In the genomic region with DNA sequence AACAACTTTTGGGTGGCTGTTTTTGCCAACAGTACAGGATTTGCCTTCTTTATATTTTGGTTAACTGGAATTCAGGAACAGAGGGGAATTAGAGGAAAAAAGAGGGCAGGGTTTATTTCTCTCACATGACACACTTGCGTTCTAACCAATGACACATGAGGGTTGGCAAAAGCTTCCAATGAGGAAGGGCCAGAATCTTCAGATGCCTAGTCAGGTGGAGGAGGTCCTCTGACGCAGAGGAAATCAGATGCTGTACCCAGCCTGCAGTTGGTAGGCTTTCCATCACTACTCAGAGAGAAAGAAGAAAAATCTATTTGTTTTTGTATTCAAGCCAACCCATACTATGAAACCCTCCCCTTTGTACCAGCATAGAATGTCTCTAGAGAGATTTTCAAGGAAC, we compare ENCODE assay signal across 15 cellular contexts. TPM values are rescaled to one million over a fixed set of nuclear protein-coding genes. Genes with fewer than 3 reads are reported as not detected.
DNase-seq lines count a peak whose midpoint lies in the region; ATAC-seq and TF ChIP-seq lines count a peak whose summit lies in the region.
"Had no signal": no experiment of that assay in that cellular context is flagged by ENCODE, and none has a peak within 500 bp of the region (broad histone marks: within the 10 kb centered on the region; RNA-seq: fewer than 3 reads in every experiment).

No MANE protein-coding gene starts in this region.

- peaks cover 41% of the 10 kb centered on the region for H4K20me1 ChIP-seq in GM23338 (replicated peaks; ENCODE audit: insufficient read depth)

- peaks cover 12% of the 10 kb centered on the region for H3K36me3 Mint-ChIP-seq in GM23338 (ENCODE audit: low read depth)
- peaks cover 30% of the 10 kb centered on the region for H3K36me3 Mint-ChIP-seq in nephron progenitor cell (ENCODE audit: low read depth)

- no peaks in the 10 kb centered on the region for H3K9me3 Mint-ChIP-seq in GM23338
- H3K9me3 Mint-ChIP-seq in nephron progenitor cell = no peaks in the 10 kb centered on the region
- H3K9me3 Mint-ChIP-seq: CD4-positive, alpha-beta T cell had no signal

- H3K27me3 Mint-ChIP-seq in GM23338 (ENCODE audit: insufficient read depth, low read depth, poor library complexity) = peaks cover 7% of the 10 kb centered on the region
- H3K27me3 Mint-ChIP-seq in nephron progenitor cell (ENCODE audit: low read depth, poor library complexity) = no peaks in the 10 kb centered on the region
- H3K27me3 Mint-ChIP-seq: CD4-positive, alpha-beta T cell had no signal

- no peak overlapping the region for H3K4me3 Mint-ChIP-seq in GM23338
- H3K4me3 Mint-ChIP-seq in nephron progenitor cell = no peak overlapping the region
- H3K4me3 Mint-ChIP-seq: CD4-positive, alpha-beta T cell had no signal

- no peaks in the 10 kb centered on the region for H3F3A ChIP-seq in GM23338 (replicated peaks; ENCODE audit: low read depth)

- no peak for TF ChIP-seq CTCF in GM23338 (conservative IDR thresholded peaks at IDR 0.05; ENCODE audit: low read depth in 2 of 2)
- TF ChIP-seq CTCF in fibroblast of pulmonary artery (IDR thresholded peaks at IDR 0.05; ENCODE audit: low read length, missing control alignments) = no peak
- TF ChIP-seq CTCF in nephron progenitor cell (IDR thresholded peaks at IDR 0.05) = no peak
- no peak for TF ChIP-seq CTCF in upper lobe of left lung (IDR thresholded peaks at IDR 0.05)

- ATAC-seq in GM23338 (no peak), upper lobe of left lung (ENCODE audit: low FRiP score in 2 of 2) (no peak), GM21381 (IDR thresholded peaks at IDR 0.05; ENCODE audit: unreplicated experiment) (no peak)
- ATAC-seq: HepG2 had no signal

- DNase-seq in GM23338 (ENCODE audit: low spot score) (peak; percentile 31), amniotic epithelial cell (ENCODE audit: low read depth) (peak; percentile 43), fibroblast of pulmonary artery (ENCODE audit: low read depth) (peak; percentile 16), nephron progenitor cell (no peak), NCI-H2227 treated with DMSO at 0.1 percent for 48 hours (lab: John Stamatoyannopoulos, UW) (no peak), upper lobe of left lung (no peak), NCI-H510A treated with DMSO at 0.1 percent for 48 hours (lab: John Stamatoyannopoulos, UW) (no peak)
- DNase-seq: ACHN; Calu3; CD4-positive, alpha-beta T cell; DMS 273 treated with DMSO at 0.1 percent for 48 hours had no signal

- no peak overlapping the region for H2AFZ ChIP-seq in GM23338

- H3K36me3 ChIP-seq in GM23338 (ENCODE audit: insufficient read depth) = peaks cover 3% of the 10 kb centered on the region
- peaks cover 0 to 18% (median 6%) of the 10 kb centered on the region in 4 donors for H3K36me3 ChIP-seq in upper lobe of left lung

- no peak overlapping the region for H3K27ac ChIP-seq in GM23338 (ENCODE audit: low read depth)
- H3K27ac ChIP-seq in upper lobe of left lung = no peak overlapping the region
- H3K27ac ChIP-seq: BLaER1 treated with 17β-estradiol and CSF1 and Interleukin-3, amounts not matched to agents 10 nM and 100 nM had no signal

- H3K9me2 ChIP-seq in GM23338 (ENCODE audit: insufficient read depth) = no peaks in the 10 kb centered on the region

- no peaks in the 10 kb centered on the region for H3K9me3 ChIP-seq in upper lobe of left lung
- H3K9me3 ChIP-seq: BLaER1 treated with 17β-estradiol and CSF1 and Interleukin-3, amounts not matched to agents 10 nM and 100 nM; HAP-1 had no signal

- no peaks in the 10 kb centered on the region for H3K27me3 ChIP-seq in GM23338 (ENCODE audit: insufficient read depth)
- no peaks in the 10 kb centered on the region for H3K27me3 ChIP-seq in upper lobe of left lung
- H3K27me3 ChIP-seq: BLaER1 treated with 17β-estradiol and CSF1 and Interleukin-3, amounts not matched to agents 10 nM and 100 nM had no signal

- H3K4me1 Mint-ChIP-seq in GM23338 = peaks cover 24% of the 10 kb centered on the region; the same call in 2 of the 3 replicates
- peaks cover 64% of the 10 kb centered on the region for H3K4me1 Mint-ChIP-seq in nephron progenitor cell

- H3K79me2 ChIP-seq in GM23338 (replicated peaks; ENCODE audit: insufficient read depth) = peaks cover 75% of the 10 kb centered on the region

- TF ChIP-seq POLR2A in upper lobe of left lung (IDR thresholded peaks at IDR 0.05) = no peak

- H3K4me1 ChIP-seq in GM23338 (ENCODE audit: insufficient read depth) (peaks cover 10% of the 10 kb centered on the region), upper lobe of left lung (peaks cover 0 to 4% (median 0%) of the 10 kb centered on the region in 4 donors)

- no peak for TF ChIP-seq EP300 in upper lobe of left lung (IDR thresholded peaks at IDR 0.05)

- no peak overlapping the region for H3K4me2 ChIP-seq in GM23338
- H3K4me2 ChIP-seq: BLaER1 treated with 17β-estradiol and CSF1 and Interleukin-3, amounts not matched to agents 10 nM and 100 nM had no signal

- H3K27ac Mint-ChIP-seq in GM23338 (no peak overlapping the region), nephron progenitor cell (peak overlapping the region; percentile 81)
- H3K27ac Mint-ChIP-seq: CD4-positive, alpha-beta T cell had no signal

- H3K4me3 ChIP-seq in GM23338 (no peak overlapping the region), fibroblast of pulmonary artery (replicated peaks; ENCODE audit: low read depth, low read length) (no peak overlapping the region), upper lobe of left lung (no peak overlapping the region)
- H3K4me3 ChIP-seq: BLaER1 treated with 17β-estradiol and CSF1 and Interleukin-3, amounts not matched to agents 10 nM and 100 nM; HAP-1 had no signal

- WGBS in upper lobe of left lung, 2 donors = 47 to 100% methylated on average over 2 of the region's 2 CpGs

TF ChIP-seq in GM23338, 12 proteins besides CTCF, POLR2A, EP300 and RAD21 (continues in another document):
- TF ChIP-seq ZNF114 (CRISPR knock-in tag; IDR thresholded peaks at IDR 0.05) = no peak
- TF ChIP-seq, protein P1, sequence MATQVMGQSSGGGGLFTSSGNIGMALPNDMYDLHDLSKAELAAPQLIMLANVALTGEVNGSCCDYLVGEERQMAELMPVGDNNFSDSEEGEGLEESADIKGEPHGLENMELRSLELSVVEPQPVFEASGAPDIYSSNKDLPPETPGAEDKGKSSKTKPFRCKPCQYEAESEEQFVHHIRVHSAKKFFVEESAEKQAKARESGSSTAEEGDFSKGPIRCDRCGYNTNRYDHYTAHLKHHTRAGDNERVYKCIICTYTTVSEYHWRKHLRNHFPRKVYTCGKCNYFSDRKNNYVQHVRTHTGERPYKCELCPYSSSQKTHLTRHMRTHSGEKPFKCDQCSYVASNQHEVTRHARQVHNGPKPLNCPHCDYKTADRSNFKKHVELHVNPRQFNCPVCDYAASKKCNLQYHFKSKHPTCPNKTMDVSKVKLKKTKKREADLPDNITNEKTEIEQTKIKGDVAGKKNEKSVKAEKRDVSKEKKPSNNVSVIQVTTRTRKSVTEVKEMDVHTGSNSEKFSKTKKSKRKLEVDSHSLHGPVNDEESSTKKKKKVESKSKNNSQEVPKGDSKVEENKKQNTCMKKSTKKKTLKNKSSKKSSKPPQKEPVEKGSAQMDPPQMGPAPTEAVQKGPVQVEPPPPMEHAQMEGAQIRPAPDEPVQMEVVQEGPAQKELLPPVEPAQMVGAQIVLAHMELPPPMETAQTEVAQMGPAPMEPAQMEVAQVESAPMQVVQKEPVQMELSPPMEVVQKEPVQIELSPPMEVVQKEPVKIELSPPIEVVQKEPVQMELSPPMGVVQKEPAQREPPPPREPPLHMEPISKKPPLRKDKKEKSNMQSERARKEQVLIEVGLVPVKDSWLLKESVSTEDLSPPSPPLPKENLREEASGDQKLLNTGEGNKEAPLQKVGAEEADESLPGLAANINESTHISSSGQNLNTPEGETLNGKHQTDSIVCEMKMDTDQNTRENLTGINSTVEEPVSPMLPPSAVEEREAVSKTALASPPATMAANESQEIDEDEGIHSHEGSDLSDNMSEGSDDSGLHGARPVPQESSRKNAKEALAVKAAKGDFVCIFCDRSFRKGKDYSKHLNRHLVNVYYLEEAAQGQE (IDR thresholded peaks at IDR 0.05; ENCODE audit: unreplicated experiment) = no peak
- no peak for TF ChIP-seq CREB1 (CRISPR knock-in tag; IDR thresholded peaks at IDR 0.05; ENCODE audit: low read depth)
- TF ChIP-seq STAT1 (IDR thresholded peaks at IDR 0.05; ENCODE audit: unreplicated experiment) = no peak

RNA-seq across cellular contexts. Expression of a gene that starts 20.8 kb away (rescaled TPM):
- total RNA-seq in GM23338 (2014; rRNA removed; shearing (Covaris generic)) = 47.5 and 52.6 TPM in 2 replicates
- polyA plus RNA-seq in GM23338 (2016; fragmentation: Nextera tagmentation; extraction: Ambion mirVana) = 20.3 and 20.4 TPM in 2 replicates
- 10 to 100 TPM; 26.7 to 48.0 (median 37.1) TPM for total RNA-seq in upper lobe of left lung

Comparison
In these comparisons a context has a peak if more than half of its experiments do, and no peak if none do; other contexts are left out.
1. DNase-seq: peak in GM23338 (single experiment), amniotic epithelial cell (single experiment) and fibroblast of pulmonary artery (single experiment); none in nephron progenitor cell (single experiment), NCI-H2227 treated with DMSO at 0.1 percent for 48 hours (single experiment), upper lobe of left lung (0 of 2) and NCI-H510A treated with DMSO at 0.1 percent for 48 hours (single experiment).